ENCODE assay signal across 8 cellular contexts in genomic region chr2:236545814-236546480, GRCh38. TPM values are rescaled to one million over a fixed set of nuclear protein-coding genes. Genes with fewer than 3 reads are reported as not detected.
DNase-seq lines count a peak whose midpoint lies in the region; ATAC-seq, FAIRE-seq and TF ChIP-seq lines count a peak whose summit lies in the region.

No MANE protein-coding gene starts in this region.

- FAIRE-seq in HTR-8/SVneo (lab: Jason Lieb, UNC), result no peak

- peak; percentile 67 for ATAC-seq in GM21381 (IDR thresholded peaks at IDR 0.05; ENCODE audit: unreplicated experiment)
- peak; percentile 59 for ATAC-seq in HG03460 (IDR thresholded peaks at IDR 0.05; ENCODE audit: unreplicated experiment)

- 57 to 66% methylated on average over 13 of the region's 13 CpGs for WGBS in esophagus, 2 donors
- 60 to 62% methylated on average over 13 of the region's 13 CpGs for WGBS in lower leg skin, 2 donors

- H3K27me3 ChIP-seq in esophagus (ENCODE audit: control insufficient read depth in 1 of 2, insufficient read depth in 2 of 2, low read length in 2 of 2), result peaks cover 0 to 2% of the 10 kb centered on the region in 2 donors

- H3K36me3 ChIP-seq in esophagus (ENCODE audit: control insufficient read depth in 2 of 2, insufficient read depth in 2 of 2, low read length in 1 of 2), result no peaks in the 10 kb centered on the region

- intact Hi-C loops in lower leg skin (cut with DNase I; ENCODE audit: low total_unique reads), result no loop called here

- H3K4me1 ChIP-seq in esophagus (ENCODE audit: control insufficient read depth in 2 of 2, insufficient read depth in 2 of 2, low read length in 1 of 2), result no peaks in the 10 kb centered on the region

- H3K9me3 ChIP-seq in esophagus (ENCODE audit: control insufficient read depth in 2 of 2, insufficient read depth in 1 of 2, low read depth in 1 of 2, low read length in 1 of 2), result no peaks in the 10 kb centered on the region

- H3K4me3 ChIP-seq in esophagus (ENCODE audit: low read depth in 1 of 2, low read length in 2 of 2) (no peak overlapping the region), lower leg skin (ENCODE audit: low read depth, poor library complexity, severe bottlenecking) (no peak overlapping the region)

- in situ Hi-C loops in GM13977 (cut with MboI; ENCODE audit: low pct_unique_long_range_greater_than_20kb, low sequenced_read_pairs, unreplicated experiment), result no loop called here

- TF ChIP-seq CTCF in GM13977 (IDR thresholded peaks at IDR 0.05; ENCODE audit: extremely low read depth, insufficient read depth, missing control alignments) (no peak), lower leg skin (IDR thresholded peaks at IDR 0.05) (no peak)

- TF ChIP-seq POLR2A in lower leg skin (IDR thresholded peaks at IDR 0.05), result no peak

- DNase-seq in GM13977 (ENCODE audit: low spot score), result peak; percentile 67
- DNase-seq in T1000 (lab: John Stamatoyannopoulos, UW), result no peak
- DNase-seq in lower leg skin (ENCODE audit: low spot score in 2 of 2), result no peak
- DNase-seq in mesenteric fat pad (ENCODE audit: low spot score), result no peak
- DNase-seq in HTR-8/SVneo (ENCODE audit: insufficient read length, low spot score), result no peak

- peak overlapping the region; percentile 8 to 33 for H3K27ac ChIP-seq in esophagus (ENCODE audit: low read depth in 2 of 2, low read length in 1 of 2)

RNA-seq across cellular contexts. Expression of gene ACKR3, which starts 23.7 kb away (rescaled TPM):
- polyA plus RNA-seq in esophagus, result 10 to 100 TPM in 1 of 2 donors, 1 to 10 TPM in 1; 7.3 to 20.6 TPM
- total RNA-seq in lower leg skin (10 to 100 TPM in 3 of 4 donors, 1 to 10 TPM in 1; 6.7 to 25.0 (median 16.7) TPM), mesenteric fat pad (74.1 TPM)
